ENCODE assay signal across 17 cellular contexts in the genomic region with DNA sequence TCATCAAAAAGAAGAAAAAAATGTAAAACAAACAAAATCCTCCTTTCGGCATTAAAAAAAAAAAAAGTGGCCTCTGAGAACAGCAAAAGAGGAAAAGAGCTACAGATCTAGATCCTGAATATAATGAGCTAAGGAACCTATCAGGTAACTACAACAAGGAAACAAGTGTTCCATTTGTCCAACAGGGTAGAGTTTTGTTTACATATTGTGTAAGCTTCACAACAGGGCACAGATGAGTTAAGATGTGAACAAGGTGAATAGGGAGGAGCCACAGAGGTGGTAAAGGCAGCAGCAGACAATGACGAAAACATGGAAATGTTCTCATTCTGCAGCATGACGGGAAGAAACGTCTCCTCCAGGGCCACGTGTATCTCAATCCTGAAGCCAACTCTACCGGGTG. TPM values are rescaled to one million over a fixed set of nuclear protein-coding genes. Genes with fewer than 3 reads are reported as not detected.
"Had no signal": no experiment of that assay in that cellular context is flagged by ENCODE, and none has a peak within 500 bp of the region (broad histone marks: within the 10 kb centered on the region; RNA-seq: fewer than 3 reads in every experiment).

No MANE protein-coding gene starts in this region.

- ATAC-seq: gastroesophageal sphincter; heart right ventricle; stimulated activated naive B cell treated with anti-CD40 and anti-IgM and Interleukin-4, amounts not matched to agents 10 μg/mL and 1 μg/mL and 100 μg/mL, for 72 hours had no signal

- H3K4me1 Mint-ChIP-seq: brain; nephron; stimulated activated naive B cell treated with anti-CD40 and anti-IgM and Interleukin-4, amounts not matched to agents 10 μg/mL and 1 μg/mL and 100 μg/mL, for 72 hours had no signal

- DNase-seq: activated CD4-positive, alpha-beta memory T cell treated with anti-CD3 and anti-CD28 coated beads for 36 hours; activated naive CD4-positive, alpha-beta T cell; activated T-cell treated with anti-CD3 and anti-CD28 coated beads for 4 hours; cortex of kidney; heart right ventricle; stimulated activated naive B cell treated with anti-CD40 and anti-IgM and Interleukin-4, amounts not matched to agents 10 μg/mL and 1 μg/mL and 100 μg/mL, for 72 hours; T-helper 2 cell; upper lobe of left lung; WERI-Rb-1 had no signal

- H3K9me3 Mint-ChIP-seq: activated CD4-positive, alpha-beta memory T cell treated with anti-CD3 and anti-CD28 coated beads for 36 hours; activated T-helper 1 cell treated with anti-CD3 and anti-CD28 coated beads, Interleukin-12 subunit alpha, Interleukin-12 subunit beta, Interleukin-2, Interleukin-4 antibody, amounts not matched to agents 30 ng/mL and 10 ng/mL and 1 ng/mL, durations not matched to agents 14 hours and 24 hours and 36 hours; brain; nephron; stimulated activated naive B cell treated with anti-CD40 and anti-IgM and Interleukin-4, amounts not matched to agents 10 μg/mL and 1 μg/mL and 100 μg/mL, for 72 hours had no signal

- H3K4me1 ChIP-seq: esophagus muscularis mucosa, gastroesophageal sphincter, heart right ventricle, upper lobe of left lung had no signal

- H3K27ac Mint-ChIP-seq: activated CD4-positive, alpha-beta memory T cell treated with anti-CD3 and anti-CD28 coated beads for 36 hours; activated T-helper 1 cell treated with anti-CD3 and anti-CD28 coated beads, Interleukin-12 subunit alpha, Interleukin-12 subunit beta, Interleukin-2, Interleukin-4 antibody, amounts not matched to agents 30 ng/mL and 10 ng/mL and 1 ng/mL, durations not matched to agents 14 hours and 24 hours and 36 hours; brain; nephron; stimulated activated naive B cell treated with anti-CD40 and anti-IgM and Interleukin-4, amounts not matched to agents 10 μg/mL and 1 μg/mL and 100 μg/mL, for 72 hours had no signal

- H3K27me3 ChIP-seq: esophagus muscularis mucosa, gastroesophageal sphincter, heart right ventricle, upper lobe of left lung had no signal

- H3K4me3 Mint-ChIP-seq: activated CD4-positive, alpha-beta memory T cell treated with anti-CD3 and anti-CD28 coated beads for 36 hours; activated T-helper 1 cell treated with anti-CD3 and anti-CD28 coated beads, Interleukin-12 subunit alpha, Interleukin-12 subunit beta, Interleukin-2, Interleukin-4 antibody, amounts not matched to agents 30 ng/mL and 10 ng/mL and 1 ng/mL, durations not matched to agents 14 hours and 24 hours and 36 hours; brain; nephron; stimulated activated naive B cell treated with anti-CD40 and anti-IgM and Interleukin-4, amounts not matched to agents 10 μg/mL and 1 μg/mL and 100 μg/mL, for 72 hours had no signal

- FAIRE-seq: endometrium had no signal

- H3K27me3 Mint-ChIP-seq: activated CD4-positive, alpha-beta memory T cell treated with anti-CD3 and anti-CD28 coated beads for 36 hours; brain; stimulated activated naive B cell treated with anti-CD40 and anti-IgM and Interleukin-4, amounts not matched to agents 10 μg/mL and 1 μg/mL and 100 μg/mL, for 72 hours had no signal

- H3K9me3 ChIP-seq: esophagus muscularis mucosa, gastroesophageal sphincter, heart right ventricle, thoracic aorta, upper lobe of left lung had no signal

- H3K27ac ChIP-seq: esophagus muscularis mucosa, gastroesophageal sphincter, heart right ventricle, thoracic aorta, upper lobe of left lung, WERI-Rb-1 had no signal

- H3K4me3 ChIP-seq: esophagus muscularis mucosa, gastroesophageal sphincter, heart right ventricle, lung, thoracic aorta, upper lobe of left lung had no signal

RNA-seq across cellular contexts. Expression of a gene that starts 57.5 kb away (rescaled TPM):
- total RNA-seq: activated CD4-positive, alpha-beta memory T cell treated with anti-CD3 and anti-CD28 coated beads for 36 hours; activated T-helper 1 cell treated with anti-CD3 and anti-CD28 coated beads, Interleukin-12 subunit alpha, Interleukin-12 subunit beta, Interleukin-2, Interleukin-4 antibody, amounts not matched to agents 30 ng/mL and 10 ng/mL and 1 ng/mL, durations not matched to agents 14 hours and 24 hours and 36 hours; esophagus muscularis mucosa; gastroesophageal sphincter; heart right ventricle; lung; thoracic aorta; upper lobe of left lung had no signal
- polyA plus RNA-seq: heart right ventricle, lung had no signal
